ENCODE assay signal across 18 cellular contexts in genomic region chr17:42485680-42486079, GRCh38. TPM values are rescaled to one million over a fixed set of nuclear protein-coding genes. Genes with fewer than 3 reads are reported as not detected.
DNase-seq lines count a peak whose midpoint lies in the region; ATAC-seq, FAIRE-seq and TF ChIP-seq lines count a peak whose summit lies in the region.
"Had no signal": no experiment of that assay in that cellular context is flagged by ENCODE, and none has a peak within 500 bp of the region (broad histone marks: within the 10 kb centered on the region; RNA-seq: fewer than 3 reads in every experiment).

No MANE protein-coding gene starts in this region.

- H3K4me1 ChIP-seq in GM23248 (ENCODE audit: insufficient read depth) (peaks cover 6% of the 10 kb centered on the region; the same call in 1 of the 2 replicates), KMS-11 (ENCODE audit: low read depth, poor library complexity, severe bottlenecking) (peaks cover 59% of the 10 kb centered on the region), endothelial cell of umbilical vein (ENCODE audit: control insufficient read depth, extremely low read depth, insufficient read depth, low read length) (peaks cover 7% of the 10 kb centered on the region), osteoblast (ENCODE audit: insufficient read depth, low read length) (peaks cover 6% of the 10 kb centered on the region), upper lobe of right lung (no peaks in the 10 kb centered on the region)
- H3K4me1 ChIP-seq: BE2C had no signal

- H3K27me3 ChIP-seq in GM23248 (replicated peaks; ENCODE audit: insufficient read depth): no peaks in the 10 kb centered on the region
- H3K27me3 ChIP-seq in KMS-11 (ENCODE audit: insufficient read depth, low read depth): no peaks in the 10 kb centered on the region
- H3K27me3 ChIP-seq in endothelial cell of umbilical vein (ENCODE audit: control insufficient read depth in 2 of 2, insufficient read depth in 2 of 2, low read length in 2 of 2): no peaks in the 10 kb centered on the region
- H3K27me3 ChIP-seq in osteoblast (ENCODE audit: insufficient read depth, low read length): no peaks in the 10 kb centered on the region
- H3K27me3 ChIP-seq in upper lobe of right lung: no peaks in the 10 kb centered on the region
- H3K27me3 ChIP-seq: BE2C had no signal

- no peak overlapping the region for H3K4me3 ChIP-seq in GM23248
- no peak overlapping the region for H3K4me3 ChIP-seq in KMS-11 (IDR thresholded peaks at IDR 0.05; ENCODE audit: insufficient read depth, low read depth, low read length)
- no peak overlapping the region for H3K4me3 ChIP-seq in endothelial cell of umbilical vein (replicated peaks in 1 of 3; ENCODE audit: insufficient read depth in 1 of 3, low read depth in 1 of 3, low read length in 3 of 3)
- H3K4me3 ChIP-seq in osteoblast (ENCODE audit: insufficient read depth, low read length): no peak overlapping the region
- H3K4me3 ChIP-seq in upper lobe of right lung: no peak overlapping the region

- H3K9me2 ChIP-seq in GM23248 (ENCODE audit: insufficient read depth): no peaks in the 10 kb centered on the region

- POLR2A ChIA-PET in endothelial cell of umbilical vein (lab: Charles Lee): no interaction called here

- no peaks in the 10 kb centered on the region for H4K20me1 ChIP-seq in GM23248 (ENCODE audit: insufficient read depth)
- H4K20me1 ChIP-seq in KMS-11 (ENCODE audit: insufficient read depth): no peaks in the 10 kb centered on the region
- no peaks in the 10 kb centered on the region for H4K20me1 ChIP-seq in endothelial cell of umbilical vein (replicated peaks; ENCODE audit: control insufficient read depth, extremely low read depth, insufficient read depth, low read length)
- H4K20me1 ChIP-seq in osteoblast (ENCODE audit: insufficient read depth, low read length): no peaks in the 10 kb centered on the region

- ATAC-seq in upper lobe of right lung (no peak), HG03280 (IDR thresholded peaks at IDR 0.05; ENCODE audit: unreplicated experiment) (no peak), GM19035 (IDR thresholded peaks at IDR 0.05; ENCODE audit: unreplicated experiment) (no peak)
- ATAC-seq: CD8-positive, alpha-beta T cell; SK-N-SH treated with all-trans-retinoic acid at 6 μM for 48 hours had no signal

- TF ChIP-seq POLR2A in endothelial cell of umbilical vein (IDR thresholded peaks at IDR 0.05; ENCODE audit: low read depth, low read length): no peak

- BruUV-seq in endothelial cell of umbilical vein (replicated peaks; lab: Mats Ljungman, UMichigan): no TSS peak

- no peaks in the 10 kb centered on the region for H3K9me1 ChIP-seq in endothelial cell of umbilical vein (replicated peaks; ENCODE audit: control insufficient read depth, extremely low read depth, insufficient read depth, low read length)

- no peak overlapping the region for H3K9ac ChIP-seq in GM23248
- no peak overlapping the region for H3K9ac ChIP-seq in KMS-11
- H3K9ac ChIP-seq in endothelial cell of umbilical vein (replicated peaks; ENCODE audit: extremely low read depth, insufficient read depth, low read length): no peak overlapping the region

- no peaks in the 10 kb centered on the region; the same call in 1 of the 2 replicates for H3F3A ChIP-seq in GM23248 (ENCODE audit: insufficient read depth)

- H3K4me2 ChIP-seq in GM23248 (ENCODE audit: unreplicated experiment) (no peak overlapping the region), KMS-11 (peak overlapping the region; percentile 76), endothelial cell of umbilical vein (ENCODE audit: insufficient read depth, low read length) (no peak overlapping the region), osteoblast (ENCODE audit: insufficient read depth, low read length) (no peak overlapping the region)

- intact Hi-C loops in endothelial cell of umbilical vein (cut with micrococcal nuclease) (no loop called here), upper lobe of right lung (cut with DNase I) (no loop called here)

- TF ChIP-seq CTCF in KMS-11 (conservative IDR thresholded peaks at IDR 0.05; ENCODE audit: low read depth, low read length) (no peak), endothelial cell of umbilical vein (IDR thresholded peaks at IDR 0.05; ENCODE audit: extremely low read depth in 1 of 2, insufficient read depth in 1 of 2, low read depth in 1 of 2, low read length in 2 of 2) (no peak), osteoblast (IDR thresholded peaks at IDR 0.05; ENCODE audit: extremely low read depth, low read depth, low read length) (no peak), upper lobe of right lung (IDR thresholded peaks at IDR 0.05) (no peak)

- H3K27ac ChIP-seq in GM23248 (no peak overlapping the region), KMS-11 (peak overlapping the region; percentile 87), endothelial cell of umbilical vein (ENCODE audit: insufficient read depth, low read depth, low read length) (no peak overlapping the region), osteoblast (ENCODE audit: low read depth, low read length) (no peak overlapping the region), upper lobe of right lung (no peak overlapping the region)

- CTCF ChIA-PET in endothelial cell of umbilical vein (lab: Charles Lee): interaction anchor here (0.8 to 3.6 kb wide), 3 partner anchors 29 to 42 kb away, joined by 3 to 10 read pairs (median 5); no protein-coding TSS in a partner anchor

- no peaks in the 10 kb centered on the region for H3K79me2 ChIP-seq in GM23248 (ENCODE audit: insufficient read depth)
- peaks cover 9% of the 10 kb centered on the region; the same call in 1 of the 2 replicates for H3K79me2 ChIP-seq in KMS-11 (ENCODE audit: insufficient read depth, low read depth)
- no peaks in the 10 kb centered on the region for H3K79me2 ChIP-seq in endothelial cell of umbilical vein (ENCODE audit: control insufficient read depth, insufficient read depth, low read length)
- H3K79me2 ChIP-seq in osteoblast (ENCODE audit: insufficient read depth, low read length): no peaks in the 10 kb centered on the region

- H3K9me3 ChIP-seq in GM23248 (ENCODE audit: low read depth): no peaks in the 10 kb centered on the region
- no peaks in the 10 kb centered on the region for H3K9me3 ChIP-seq in endothelial cell of umbilical vein (replicated peaks; ENCODE audit: control insufficient read depth, insufficient read depth, low read length)
- H3K9me3 ChIP-seq in osteoblast (ENCODE audit: low read depth, low read length): no peaks in the 10 kb centered on the region
- no peaks in the 10 kb centered on the region for H3K9me3 ChIP-seq in upper lobe of right lung
- H3K9me3 ChIP-seq: BE2C had no signal

- H2AFZ ChIP-seq in GM23248 (no peak overlapping the region), KMS-11 (ENCODE audit: low read depth) (no peak overlapping the region), endothelial cell of umbilical vein (ENCODE audit: low read depth, low read length) (no peak overlapping the region), osteoblast (ENCODE audit: low read length) (no peak overlapping the region)

- dilution Hi-C loops in endothelial cell of umbilical vein (cut with MboI; ENCODE audit: extremely low pct_ligation_motif_present, low sequenced_read_pairs): no loop called here

- peaks cover 50% of the 10 kb centered on the region for H3K36me3 ChIP-seq in GM23248 (ENCODE audit: low read depth)
- H3K36me3 ChIP-seq in KMS-11 (ENCODE audit: insufficient read depth): peaks cover 12% of the 10 kb centered on the region; the same call in 1 of the 2 replicates
- peaks cover 7 to 12% of the 10 kb centered on the region in 2 experiments for H3K36me3 ChIP-seq in endothelial cell of umbilical vein (ENCODE audit: control insufficient read depth in 2 of 2, extremely low read depth in 1 of 2, insufficient read depth in 2 of 2, low read length in 2 of 2)
- H3K36me3 ChIP-seq in osteoblast (ENCODE audit: insufficient read depth, low read length): peaks cover 59% of the 10 kb centered on the region
- H3K36me3 ChIP-seq in upper lobe of right lung: peaks cover 98% of the 10 kb centered on the region

- in situ Hi-C loops in GM23248 (cut with MboI): no loop called here

- DNase-seq in GM23248 (peak; percentile 16), endothelial cell of umbilical vein (ENCODE audit: low read depth, low spot score) (no peak), osteoblast (ENCODE audit: insufficient read length, low spot score, missing footprints) (peak; percentile 80), upper lobe of right lung (no peak)
- DNase-seq: BE2C; CD8-positive, alpha-beta T cell; DMS79; Kasumi-1; MV-4-11; NCI-H1417; NCI-H187 treated with DMSO at 0.1 percent for 48 hours; NCI-H69; SHP77 treated with DMSO at 0.1 percent for 48 hours had no signal

- FAIRE-seq in endothelial cell of umbilical vein (lab: Jason Lieb, UNC): peak; percentile 18
- FAIRE-seq: D721Med had no signal

TF ChIP-seq in endothelial cell of umbilical vein, 7 proteins besides CTCF, POLR2A, EP300 and RAD21 (continues in another document):
- TF ChIP-seq GATA2 (IDR thresholded peaks at IDR 0.05; ENCODE audit: insufficient read depth, insufficient read length, low read depth, low read length) (no peak), POLR2AphosphoS5 (IDR thresholded peaks at IDR 0.05; ENCODE audit: insufficient read depth, low read depth, low read length) (no peak)

RNA-seq across cellular contexts. Expression of gene ATP6V0A1, which starts 27.0 kb away (rescaled TPM):
- total RNA-seq in GM23248 (2014; rRNA removed; shearing (Covaris generic)): 15.3 and 16.3 TPM in 2 replicates
- 21.6 and 26.0 TPM in 2 replicates for polyA plus RNA-seq in GM23248 (2016; fragmentation: Nextera tagmentation; extraction: Ambion mirVana)
- total RNA-seq in endothelial cell of umbilical vein: 36.4 and 37.3 TPM in 2 replicates
- polyA plus RNA-seq in endothelial cell of umbilical vein: 49.2 and 55.9 TPM in 2 replicates
- polyA plus RNA-seq in endothelial cell of umbilical vein (2011; cell fraction: cytosol; rRNA removed): 23.8 and 26.4 TPM in 2 replicates
- 112 and 129 TPM in 2 replicates for polyA plus RNA-seq in endothelial cell of umbilical vein (2011; cell fraction: nucleus; rRNA removed)
- 27.7 and 32.3 TPM in 2 replicates for polyA plus RNA-seq in endothelial cell of umbilical vein (2012)
- polyA minus RNA-seq in endothelial cell of umbilical vein: 106 and 151 TPM in 2 replicates
- 19.3 TPM for polyA minus RNA-seq in endothelial cell of umbilical vein (2011; cell fraction: cytosol; rRNA and poly(A)+ RNA removed)
- 70.8 and 102 TPM in 2 replicates for polyA minus RNA-seq in endothelial cell of umbilical vein (2011; cell fraction: nucleus; rRNA and poly(A)+ RNA removed)
- total RNA-seq in osteoblast: 52.5 and 53.9 TPM in 2 replicates
- 109 TPM for total RNA-seq in upper lobe of right lung

RNA-seq across cellular contexts. Expression of gene NAGLU, which starts 50.4 kb away (rescaled TPM):
- total RNA-seq in GM23248 (2014; rRNA removed; shearing (Covaris generic)): 68.1 and 83.1 TPM in 2 replicates
- polyA plus RNA-seq in GM23248 (2016; fragmentation: Nextera tagmentation; extraction: Ambion mirVana) (36.8 and 39.4 TPM in 2 replicates), endothelial cell of umbilical vein (54.2 and 66.8 TPM in 2 replicates)
- total RNA-seq in endothelial cell of umbilical vein (40.2 and 50.2 TPM in 2 replicates), osteoblast (91.6 and 99.0 TPM in 2 replicates), upper lobe of right lung (46.9 TPM)
- polyA plus RNA-seq in endothelial cell of umbilical vein (2011; cell fraction: cytosol; rRNA removed): 22.6 and 31.6 TPM in 2 replicates
- 70.4 and 73.2 TPM in 2 replicates for polyA plus RNA-seq in endothelial cell of umbilical vein (2011; cell fraction: nucleus; rRNA removed)
- 23.1 and 31.3 TPM in 2 replicates for polyA plus RNA-seq in endothelial cell of umbilical vein (2012)
- 21.5 and 21.8 TPM in 2 replicates for polyA minus RNA-seq in endothelial cell of umbilical vein
- polyA minus RNA-seq in endothelial cell of umbilical vein (2011; cell fraction: cytosol; rRNA and poly(A)+ RNA removed): 7.8 TPM
- polyA minus RNA-seq in endothelial cell of umbilical vein (2011; cell fraction: nucleus; rRNA and poly(A)+ RNA removed): 22.9 and 30.1 TPM in 2 replicates

Comparison
In these comparisons a context has a peak if more than half of its experiments do, and no peak if none do; other contexts are left out.
1. DNase-seq: peak in GM23248 (single experiment) and osteoblast (single experiment); none in endothelial cell of umbilical vein (single experiment) and upper lobe of right lung (single experiment).